10 cellular contexts compared by ENCODE assay signal in the genomic region with DNA sequence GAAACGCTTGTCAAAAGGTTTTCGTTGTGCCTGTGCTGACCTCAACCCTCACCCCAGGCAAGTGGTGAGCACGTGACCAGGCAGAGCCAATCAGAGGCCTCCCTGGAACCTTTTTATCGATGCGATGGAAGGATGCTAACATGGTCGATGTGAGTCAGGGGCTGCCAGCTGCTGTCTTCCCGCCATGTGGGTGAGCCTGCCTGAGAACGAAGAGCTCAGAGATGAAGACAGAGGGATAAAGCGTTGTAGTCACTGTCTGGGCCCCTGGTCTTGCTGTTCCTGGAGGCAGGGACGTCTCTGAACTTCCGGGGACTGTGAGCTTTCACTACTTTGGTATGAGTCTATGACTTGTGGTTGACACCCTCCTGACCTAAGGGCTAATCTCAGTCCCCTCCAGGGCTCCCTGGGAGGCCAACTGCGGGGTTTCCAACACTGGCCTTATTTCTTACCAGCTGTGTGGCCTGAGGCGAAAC. TPM values are rescaled to one million over a fixed set of nuclear protein-coding genes. Genes with fewer than 3 reads are reported as not detected.
DNase-seq lines count a peak whose midpoint lies in the region; ATAC-seq and TF ChIP-seq lines count a peak whose summit lies in the region.
"Had no signal": no experiment of that assay in that cellular context is flagged by ENCODE, and none has a peak within 500 bp of the region (broad histone marks: within the 10 kb centered on the region; RNA-seq: fewer than 3 reads in every experiment).

No MANE protein-coding gene starts in this region.

- H2AFZ ChIP-seq in OCI-LY7 (ENCODE audit: low read length) (no peak overlapping the region), SK-N-SH (ENCODE audit: low read depth) (no peak overlapping the region)

- no peaks in the 10 kb centered on the region for H3K27me3 ChIP-seq in right lobe of liver
- no peaks in the 10 kb centered on the region for H3K27me3 ChIP-seq in SK-N-SH (ENCODE audit: insufficient read depth)

- no peak for TF ChIP-seq EP300 in SK-N-SH (IDR thresholded peaks at IDR 0.05; ENCODE audit: borderline replicate concordance in 1 of 2, low read depth in 1 of 2, low read length in 1 of 2)

- no peaks in the 10 kb centered on the region for H3K79me2 ChIP-seq in OCI-LY7 (ENCODE audit: insufficient read depth, low read depth, low read length)
- peaks cover 5% of the 10 kb centered on the region; the same call in 1 of the 2 replicates for H3K79me2 ChIP-seq in SK-N-SH (ENCODE audit: insufficient read depth)

- H3K4me1 Mint-ChIP-seq in activated naive CD4-positive, alpha-beta T cell treated with anti-CD3 and anti-CD28 coated beads for 36 hours (ENCODE audit: low read depth) = peaks cover 64% of the 10 kb centered on the region
- peaks cover 15% of the 10 kb centered on the region for H3K4me1 Mint-ChIP-seq in activated naive CD4-positive, alpha-beta T cell treated with anti-CD3 and anti-CD28 coated beads, Interleukin-2, amount 10 ng/mL, durations not matched to agents 7 days and 5 days

- peaks cover 15% of the 10 kb centered on the region for H3K9me3 Mint-ChIP-seq in activated naive CD4-positive, alpha-beta T cell treated with anti-CD3 and anti-CD28 coated beads for 36 hours
- H3K9me3 Mint-ChIP-seq in activated naive CD4-positive, alpha-beta T cell treated with anti-CD3 and anti-CD28 coated beads, Interleukin-2, amount 10 ng/mL, durations not matched to agents 7 days and 5 days = peaks cover 24% of the 10 kb centered on the region

- CTCF ChIA-PET in activated naive CD4-positive, alpha-beta T cell treated with anti-CD3 and anti-CD28 coated beads for 36 hours (lab: Charles Lee) = interaction anchor here (0.8 to 3.9 kb wide), 7 partner anchors 8 to 54 kb away, joined by 3 to 19 read pairs (median 7); no protein-coding TSS in a partner anchor
- CTCF ChIA-PET in activated naive CD4-positive, alpha-beta T cell treated with anti-CD3 and anti-CD28 coated beads, Interleukin-2, amount 10 ng/mL, durations not matched to agents 7 days and 5 days (lab: Charles Lee) = interaction anchor here (0.8 kb wide), 1 partner anchor 14 kb away, joined by 3 read pairs; no protein-coding TSS in a partner anchor
- CTCF ChIA-PET in OCI-LY7 (lab: Charles Lee; ENCODE audit: unreplicated experiment) (no interaction called here), SK-N-SH (lab: Yijun Ruan, JAX) (interaction anchor here (1.0 to 3.0 kb wide), 7 partner anchors 7 to 126 kb away, joined by 3 to 22 read pairs (median 3); no protein-coding TSS in a partner anchor)

- peak; percentile 54 for DNase-seq in activated naive CD4-positive, alpha-beta T cell treated with anti-CD3 and anti-CD28 coated beads for 36 hours
- DNase-seq in activated naive CD4-positive, alpha-beta T cell treated with anti-CD3 and anti-CD28 coated beads, Interleukin-2, amount 10 ng/mL, durations not matched to agents 7 days and 5 days = no peak
- DNase-seq in activated T-helper 9 cell treated with anti-CD3 and anti-CD28 coated beads, Interleukin-2, amount 50 U/mL, for 16 hours (ENCODE audit: low read depth) = peak; percentile 54
- no peak for DNase-seq in right lobe of liver
- no peak for DNase-seq in OCI-LY7 (ENCODE audit: low spot score)
- DNase-seq in SK-N-SH = no peak
- no peak for DNase-seq in NCI-H524 treated with DMSO at 0.1 percent for 48 hours (lab: John Stamatoyannopoulos, UW)
- DNase-seq: NCI-H2081 had no signal

- no peak overlapping the region for H3K9ac ChIP-seq in SK-N-SH

- H3K9me2 ChIP-seq in OCI-LY7 (ENCODE audit: insufficient read depth, low read length) (no peaks in the 10 kb centered on the region), SK-N-SH (no peaks in the 10 kb centered on the region)

- H3K9me3 ChIP-seq in right lobe of liver = no peaks in the 10 kb centered on the region
- H3K9me3 ChIP-seq in OCI-LY7 (ENCODE audit: low read length) = peaks cover 10% of the 10 kb centered on the region; the same call in 1 of the 2 replicates
- H3K9me3 ChIP-seq in SK-N-SH = peaks cover 8% of the 10 kb centered on the region; the same call in 1 of the 2 replicates

- H3F3A ChIP-seq in SK-N-SH (replicated peaks; ENCODE audit: insufficient read depth) = no peaks in the 10 kb centered on the region

- H3K36me3 ChIP-seq in right lobe of liver (no peaks in the 10 kb centered on the region), OCI-LY7 (ENCODE audit: insufficient read depth, low read length) (no peaks in the 10 kb centered on the region; the same call in 1 of the 2 replicates), SK-N-SH (replicated peaks in 1 of 2; ENCODE audit: control insufficient read depth in 1 of 2, insufficient read depth in 2 of 2, low read length in 1 of 2) (peaks cover 0 to 13% of the 10 kb centered on the region in 2 experiments)

- POLR2A ChIA-PET in OCI-LY7 (lab: Charles Lee) = no interaction called here
- POLR2A ChIA-PET in SK-N-SH (lab: Yijun Ruan, JAX) = interaction anchor here (1.6 to 2.2 kb wide), 2 partner anchors 8 kb away, joined by 3 to 10 read pairs; no protein-coding TSS in a partner anchor

- H3K27me3 Mint-ChIP-seq in activated naive CD4-positive, alpha-beta T cell treated with anti-CD3 and anti-CD28 coated beads for 36 hours (ENCODE audit: low read depth) = no peaks in the 10 kb centered on the region
- H3K27me3 Mint-ChIP-seq in activated naive CD4-positive, alpha-beta T cell treated with anti-CD3 and anti-CD28 coated beads, Interleukin-2, amount 10 ng/mL, durations not matched to agents 7 days and 5 days = no peaks in the 10 kb centered on the region
- H3K27me3 Mint-ChIP-seq: stimulated activated memory B cell treated with anti-CD40 and anti-IgM and Interleukin-4, amounts not matched to agents 10 μg/mL and 1 μg/mL and 100 μg/mL, for 72 hours had no signal

- H3K4me3 Mint-ChIP-seq in activated naive CD4-positive, alpha-beta T cell treated with anti-CD3 and anti-CD28 coated beads for 36 hours = peak overlapping the region; percentile 34
- no peak overlapping the region for H3K4me3 Mint-ChIP-seq in activated naive CD4-positive, alpha-beta T cell treated with anti-CD3 and anti-CD28 coated beads, Interleukin-2, amount 10 ng/mL, durations not matched to agents 7 days and 5 days
- H3K4me3 Mint-ChIP-seq: stimulated activated memory B cell treated with anti-CD40 and anti-IgM and Interleukin-4, amounts not matched to agents 10 μg/mL and 1 μg/mL and 100 μg/mL, for 72 hours had no signal

- no peak for TF ChIP-seq CTCF in right lobe of liver (IDR thresholded peaks at IDR 0.05)
- TF ChIP-seq CTCF in OCI-LY7 (conservative IDR thresholded peaks at IDR 0.05; ENCODE audit: low read length) = no peak
- TF ChIP-seq CTCF in SK-N-SH (IDR thresholded peaks at IDR 0.05) = no peak

- TF ChIP-seq POLR2A in right lobe of liver (IDR thresholded peaks at IDR 0.05) = no peak

- peak overlapping the region; percentile 91 for H3K27ac Mint-ChIP-seq in activated naive CD4-positive, alpha-beta T cell treated with anti-CD3 and anti-CD28 coated beads for 36 hours
- H3K27ac Mint-ChIP-seq in activated naive CD4-positive, alpha-beta T cell treated with anti-CD3 and anti-CD28 coated beads, Interleukin-2, amount 10 ng/mL, durations not matched to agents 7 days and 5 days = no peak overlapping the region
- H3K27ac Mint-ChIP-seq: stimulated activated memory B cell treated with anti-CD40 and anti-IgM and Interleukin-4, amounts not matched to agents 10 μg/mL and 1 μg/mL and 100 μg/mL, for 72 hours had no signal

- H3K4me3 ChIP-seq in right lobe of liver (no peak overlapping the region), OCI-LY7 (ENCODE audit: low read depth, low read length, poor library complexity, severe bottlenecking) (no peak overlapping the region), SK-N-SH (ENCODE audit: low read depth in 2 of 2, low read length in 1 of 2) (no peak overlapping the region)

- no peaks in the 10 kb centered on the region for H3K4me1 ChIP-seq in right lobe of liver
- H3K4me1 ChIP-seq in OCI-LY7 (ENCODE audit: insufficient read depth, low read length, poor library complexity, severe bottlenecking) = no peaks in the 10 kb centered on the region
- peaks cover 10 to 27% of the 10 kb centered on the region in 2 experiments; a peak in 2 of 4 replicates for H3K4me1 ChIP-seq in SK-N-SH (ENCODE audit: control insufficient read depth in 1 of 2, insufficient read depth in 2 of 2, low read depth in 1 of 2, low read length in 1 of 2)

- intact Hi-C loops in activated naive CD4-positive, alpha-beta T cell treated with anti-CD3 and anti-CD28 coated beads for 36 hours (cut with micrococcal nuclease) = no loop called here
- intact Hi-C loops in right lobe of liver (cut with DNase I) = no loop called here
- intact Hi-C loops in OCI-LY7 (cut with micrococcal nuclease; ENCODE audit: unreplicated experiment) = no loop called here

- H4K20me1 ChIP-seq in OCI-LY7 (ENCODE audit: insufficient read depth, low read length) = no peaks in the 10 kb centered on the region
- peaks cover 26% of the 10 kb centered on the region; the same call in 1 of the 2 replicates for H4K20me1 ChIP-seq in SK-N-SH (ENCODE audit: insufficient read depth)

- peaks cover 32% of the 10 kb centered on the region for H3K36me3 Mint-ChIP-seq in activated naive CD4-positive, alpha-beta T cell treated with anti-CD3 and anti-CD28 coated beads for 36 hours (ENCODE audit: low read depth)
- peaks cover 39% of the 10 kb centered on the region for H3K36me3 Mint-ChIP-seq in activated naive CD4-positive, alpha-beta T cell treated with anti-CD3 and anti-CD28 coated beads, Interleukin-2, amount 10 ng/mL, durations not matched to agents 7 days and 5 days

- TF ChIP-seq RAD21 in SK-N-SH (IDR thresholded peaks at IDR 0.05; ENCODE audit: low read length) = no peak

- H3K4me2 ChIP-seq in OCI-LY7 (ENCODE audit: low read length) (no peak overlapping the region), SK-N-SH (no peak overlapping the region)

- 54% methylated on average over 10 of the region's 13 CpGs for WGBS in right lobe of liver (ENCODE audit: insufficient coverage, low coverage, low lambda C conversion rate, missing lambda C conversion rate)
- 92% methylated on average over 13 of the region's 13 CpGs for WGBS in SK-N-SH (ENCODE audit: low lambda C conversion rate)

- BruUV-seq in OCI-LY7 (replicated peaks; lab: Mats Ljungman, UMichigan) = no TSS peak

- peak in 3 of 4 donors; percentile 7 to 21 (median 16) for ATAC-seq in right lobe of liver
- ATAC-seq: stimulated activated memory B cell treated with anti-CD40 and anti-IgM and Interleukin-4, amounts not matched to agents 10 μg/mL and 1 μg/mL and 100 μg/mL, for 72 hours had no signal

- H3K27ac ChIP-seq in right lobe of liver = no peak overlapping the region
- H3K27ac ChIP-seq in temporal lobe (ENCODE audit: low read depth, low read length) = peak overlapping the region; percentile 2
- no peak overlapping the region for H3K27ac ChIP-seq in OCI-LY7 (ENCODE audit: low read depth, low read length, poor library complexity, severe bottlenecking)
- H3K27ac ChIP-seq in SK-N-SH (ENCODE audit: low read depth in 2 of 2, low read length in 1 of 2) = no peak overlapping the region; a peak in 1 of 4 replicates

RNA-seq across cellular contexts. Expression of a gene that starts 18.6 kb away (rescaled TPM):
- 10 to 100 TPM; 53.0 to 53.5 TPM for total RNA-seq in activated naive CD4-positive, alpha-beta T cell treated with anti-CD3 and anti-CD28 coated beads for 36 hours
- total RNA-seq in right lobe of liver (10 to 100 TPM in 3 of 6 experiments, 1 to 10 TPM in 3; 4.9 to 13.3 (median 9.3) TPM), temporal lobe (39.8 TPM), OCI-LY7 (2022) (7.2 and 7.3 TPM in 2 replicates)
- total RNA-seq in OCI-LY7 (2014; rRNA removed; shearing (Covaris generic)) = 2.6 and 2.8 TPM in 2 replicates
- polyA plus RNA-seq in SK-N-SH (2012; rRNA removed) = 5.5 and 5.6 TPM in 2 replicates
- polyA plus RNA-seq in SK-N-SH (2012; cell fraction: cytosol; rRNA removed) = 2.3 and 2.6 TPM in 2 replicates
- 18.6 and 20.2 TPM in 2 replicates for polyA plus RNA-seq in SK-N-SH (2012; cell fraction: nucleus; rRNA removed)

Comparison
In these comparisons a context has a peak if more than half of its experiments do, and no peak if none do; other contexts are left out.
1. DNase-seq: peak in activated naive CD4-positive, alpha-beta T cell treated with anti-CD3 and anti-CD28 coated beads for 36 hours (single experiment) and activated T-helper 9 cell treated with anti-CD3 and anti-CD28 coated beads, Interleukin-2, amount 50 U/mL, for 16 hours (single experiment); none in activated naive CD4-positive, alpha-beta T cell treated with anti-CD3 and anti-CD28 coated beads, Interleukin-2, amount 10 ng/mL, durations not matched to agents 7 days and 5 days (single experiment), right lobe of liver (0 of 3), OCI-LY7 (single experiment), SK-N-SH (single experiment) and NCI-H524 treated with DMSO at 0.1 percent for 48 hours (single experiment).